19 cellular contexts compared by ENCODE assay signal in the genomic region with DNA sequence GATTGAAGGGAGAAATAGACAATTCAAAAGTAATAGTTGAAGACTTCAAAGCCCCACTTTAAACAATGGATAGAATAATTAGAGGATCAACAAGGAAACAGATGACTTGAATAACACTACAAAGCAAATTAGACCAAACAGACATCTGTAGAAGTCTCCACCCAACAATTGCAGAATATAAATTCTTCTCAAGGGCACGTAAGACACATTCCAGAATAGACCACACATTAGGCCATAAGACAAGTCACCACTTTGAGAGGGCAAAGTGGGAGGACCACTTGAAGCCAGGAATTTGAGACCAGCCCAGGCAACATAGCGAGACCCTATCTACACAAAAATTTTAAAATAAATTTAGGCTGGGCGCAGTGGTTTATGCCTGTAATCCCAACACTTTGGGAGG. TPM values are rescaled to one million over a fixed set of nuclear protein-coding genes. Genes with fewer than 3 reads are reported as not detected.
DNase-seq lines count a peak whose midpoint lies in the region; ATAC-seq and TF ChIP-seq lines count a peak whose summit lies in the region.
"Had no signal": no experiment of that assay in that cellular context is flagged by ENCODE, and none has a peak within 500 bp of the region (broad histone marks: within the 10 kb centered on the region; RNA-seq: fewer than 3 reads in every experiment).

No MANE protein-coding gene starts in this region.

- ATAC-seq in HG02642 (IDR thresholded peaks at IDR 0.05; ENCODE audit: poor library complexity, unreplicated experiment): no peak
- ATAC-seq: GM12878, GM23338 had no signal

- H3K9ac ChIP-seq in adipocyte (ENCODE audit: low read length): no peak overlapping the region

- H3K27me3 ChIP-seq in adipocyte (replicated peaks; ENCODE audit: control insufficient read depth, insufficient read depth, low read length): no peaks in the 10 kb centered on the region

- H3K4me1 ChIP-seq in adipocyte (ENCODE audit: control insufficient read depth, insufficient read depth, low read length): no peaks in the 10 kb centered on the region

- H3K9me3 ChIP-seq in adipocyte (ENCODE audit: control insufficient read depth, low read length): peaks cover 9% of the 10 kb centered on the region

- TF ChIP-seq CTCF in AG10803 (conservative IDR thresholded peaks at IDR 0.05; ENCODE audit: low read length): no peak

- H3K4me3 ChIP-seq in AG10803 (ENCODE audit: low read length) (no peak overlapping the region), adipocyte (ENCODE audit: low read length) (no peak overlapping the region)
- H3K4me3 ChIP-seq: GM12878, GM23338 had no signal

- H3K36me3 ChIP-seq in adipocyte (ENCODE audit: control insufficient read depth, insufficient read depth, low read length, severe bottlenecking): no peaks in the 10 kb centered on the region

- DNase-seq in AG10803 (ENCODE audit: low read depth) (peak; percentile 67), GM03348 (ENCODE audit: low spot score) (peak; percentile 52), adipocyte (ENCODE audit: low read depth) (peak; percentile 7), myocyte (ENCODE audit: low read depth) (peak; percentile 49), inferior parietal cortex (ENCODE audit: extremely low spot score) (no peak), DMS53 treated with DMSO at 0.1 percent for 48 hours (lab: John Stamatoyannopoulos, UW; ENCODE audit: unreplicated experiment) (no peak), NCI-H510A (lab: John Stamatoyannopoulos, UW) (no peak)
- DNase-seq: C1 segment of cervical spinal cord; Calu3; CD4-positive, alpha-beta T cell; DND-41; H7; KG1 had no signal

RNA-seq across cellular contexts. Expression of gene RNF186, which starts 20.5 kb away (rescaled TPM):
- not detected in 2 replicates for total RNA-seq in myocyte
- polyA plus RNA-seq in myocyte (2012): 0.08 TPM
- total RNA-seq: A673; Calu3; CD4-positive, alpha-beta T cell; GM12878; GM23338; H7; HT-29 had no signal
- polyA plus RNA-seq: GM12878, GM23338, IgD-negative memory B cell had no signal

RNA-seq across cellular contexts. Expression of gene TMCO4, which starts 35.9 kb away (rescaled TPM):
- 11.0 and 15.8 TPM in 2 replicates for total RNA-seq in myocyte
- 7.9 TPM for polyA plus RNA-seq in myocyte (2012)

RNA-seq across cellular contexts. Expression of gene OTUD3, which starts 46.6 kb away (rescaled TPM):
- total RNA-seq in myocyte: 10.6 and 12.5 TPM in 2 replicates
- 5.0 TPM for polyA plus RNA-seq in myocyte (2012)

Comparison
In these comparisons a context has a peak if more than half of its experiments do, and no peak if none do; other contexts are left out.
1. DNase-seq: peak in AG10803 (single experiment), GM03348 (single experiment), adipocyte (single experiment) and myocyte (single experiment); none in inferior parietal cortex (single experiment), DMS53 treated with DMSO at 0.1 percent for 48 hours (single experiment) and NCI-H510A (single experiment).